ENCODE assay signal across 15 cellular contexts in the genomic region with DNA sequence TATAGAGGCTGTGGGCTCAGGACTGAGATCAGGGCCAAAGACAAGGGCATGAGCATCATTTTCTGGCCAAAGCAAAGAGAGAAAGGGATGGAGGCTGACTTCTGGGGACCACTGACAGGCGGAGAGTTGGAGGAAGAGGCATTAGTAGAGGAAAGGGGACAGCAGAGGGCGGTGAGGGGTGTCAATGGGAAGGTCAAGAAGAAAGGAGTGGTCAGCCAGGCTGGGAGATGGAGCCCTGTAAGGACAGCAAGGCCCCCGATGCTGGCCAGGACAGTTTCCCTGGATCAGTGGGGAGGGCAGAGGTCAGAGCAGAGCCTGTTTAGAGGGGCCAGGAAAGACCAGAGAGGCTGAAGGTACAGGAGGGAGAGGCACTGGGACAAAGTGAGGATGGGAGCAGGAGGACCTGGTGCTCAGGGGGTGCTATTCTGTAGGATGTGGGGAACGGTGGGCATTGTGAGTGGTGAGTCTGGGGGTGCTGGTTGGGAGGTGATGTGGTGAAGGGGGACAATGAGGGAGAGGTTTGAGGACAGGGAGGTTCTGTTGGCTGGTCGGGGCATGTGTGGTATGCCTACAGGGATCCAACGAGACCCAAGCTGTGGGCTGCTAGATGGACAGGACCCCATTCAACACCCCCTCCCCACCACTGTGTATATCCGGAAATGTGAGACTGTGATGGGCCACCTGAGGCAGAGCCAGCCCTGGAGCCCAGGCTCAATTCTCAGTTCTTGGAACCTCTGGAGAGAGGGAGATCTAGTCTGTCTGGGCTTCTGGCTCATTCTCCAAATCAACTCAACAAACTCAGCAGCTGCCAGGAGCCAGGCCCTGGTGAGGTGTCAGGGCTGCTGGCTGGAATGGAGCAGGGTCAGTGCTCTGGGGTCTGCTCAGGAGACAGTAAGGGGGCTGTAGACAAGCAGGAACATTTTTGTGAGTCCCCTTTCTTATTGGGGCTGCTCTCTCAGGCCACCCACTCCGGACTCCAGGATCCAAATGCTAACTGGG. TPM values are rescaled to one million over a fixed set of nuclear protein-coding genes. Genes with fewer than 3 reads are reported as not detected.
"Had no signal": no experiment of that assay in that cellular context is flagged by ENCODE, and none has a peak within 500 bp of the region (broad histone marks: within the 10 kb centered on the region; RNA-seq: fewer than 3 reads in every experiment).

No MANE protein-coding gene starts in this region.

- DNase-seq: activated CD4-positive, alpha-beta T cell treated with anti-CD3 and anti-CD28 coated beads, Interleukin-2, amount 50 U/mL, for 48 hours; activated naive CD4-positive, alpha-beta T cell treated with anti-CD3 and anti-CD28 coated beads for 36 hours; caudate nucleus; colonic mucosa; esophagus squamous epithelium; kidney glomerular epithelial cell; lower lobe of right lung; right lobe of liver; stimulated activated CD4-positive, alpha-beta T cell treated with anti-CD3 and anti-CD28 coated beads, Interleukin-1b, Interleukin-23, amount 100 ng/mL, for 48 hours; T-cell; thyroid gland had no signal

- H3K27me3 ChIP-seq: colonic mucosa, right lobe of liver, thyroid gland had no signal

- H3K36me3 ChIP-seq: colonic mucosa, esophagus squamous epithelium, lower lobe of right lung, prostate gland, right lobe of liver, thyroid gland had no signal

- H3K4me1 ChIP-seq: colonic mucosa, lower lobe of right lung, prostate gland, thyroid gland had no signal

- H3K27ac ChIP-seq: colonic mucosa, esophagus squamous epithelium, lower lobe of right lung, prostate gland, right lobe of liver, thyroid gland, VCaP had no signal

- ATAC-seq: T-cell had no signal

- H3K9me3 ChIP-seq: colonic mucosa, esophagus squamous epithelium, lower lobe of right lung, prostate gland, right lobe of liver, thyroid gland had no signal

- H3K4me3 ChIP-seq: colonic mucosa, esophagus squamous epithelium, lower lobe of right lung, prostate gland, right lobe of liver, thyroid gland had no signal

RNA-seq across cellular contexts. Expression of a gene that starts 1.4 kb away (rescaled TPM):
- total RNA-seq: activated naive CD4-positive, alpha-beta T cell treated with anti-CD3 and anti-CD28 coated beads for 36 hours; activated T-helper 2 cell treated with anti-CD3 and anti-CD28 coated beads, Interferon-gamma antibody, Interleukin-2, Interleukin-4, amounts not matched to agents 10 μg/mL and 5 μg/mL and 100 μg/mL, durations not matched to agents 14 hours and 24 hours and 36 hours; fibroblast of villous mesenchyme; lower lobe of right lung; prostate gland; T-cell; thyroid gland had no signal
